In the genomic region with DNA sequence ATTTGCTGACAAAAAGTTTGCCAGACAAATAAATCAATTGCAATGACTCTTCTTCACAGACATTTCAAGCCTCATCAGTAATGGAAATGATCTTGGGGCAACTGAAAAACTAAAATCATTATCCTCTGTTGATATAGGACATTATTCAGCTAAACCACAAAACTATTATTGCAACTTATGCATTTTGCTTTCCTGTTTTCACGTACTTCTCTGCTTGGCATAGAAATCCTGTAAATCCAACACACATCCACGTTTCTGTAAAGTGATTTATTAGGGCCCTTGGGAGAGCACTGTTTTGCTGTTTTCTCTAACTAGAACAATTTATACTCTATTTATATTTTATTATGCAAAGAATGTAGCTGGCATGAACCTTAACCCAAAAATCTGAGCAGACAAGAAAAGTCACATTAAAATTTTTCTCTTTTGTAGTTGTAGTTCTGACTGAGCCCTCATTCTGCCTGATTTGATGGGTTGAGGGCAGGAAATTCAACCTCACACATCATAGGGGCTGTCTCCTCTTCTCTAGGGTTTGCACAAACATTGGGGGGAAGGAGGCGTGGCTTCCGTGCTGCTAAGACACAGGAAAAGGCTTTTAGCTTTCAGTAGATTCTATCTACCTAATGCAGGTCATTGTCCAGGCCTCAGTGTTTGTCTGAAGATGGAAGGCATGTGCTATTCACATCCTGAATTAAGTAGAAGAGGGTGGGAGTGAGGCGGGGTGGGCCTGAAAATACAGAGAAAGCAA, we compare ENCODE assay signal across 10 cellular contexts. TPM values are rescaled to one million over a fixed set of nuclear protein-coding genes. Genes with fewer than 3 reads are reported as not detected.
DNase-seq lines count a peak whose midpoint lies in the region; ATAC-seq, FAIRE-seq and TF ChIP-seq lines count a peak whose summit lies in the region.
"Had no signal": no experiment of that assay in that cellular context is flagged by ENCODE, and none has a peak within 500 bp of the region (broad histone marks: within the 10 kb centered on the region; RNA-seq: fewer than 3 reads in every experiment).

No MANE protein-coding gene starts in this region.

- BruUV-seq in HepG2 (replicated peaks; lab: Mats Ljungman, UMichigan), result no TSS peak
- no TSS peak for BruUV-seq in mammary epithelial cell (replicated peaks; lab: Mats Ljungman, UMichigan)

- in situ Hi-C loops in HepG2 (cut with HindIII; ENCODE audit: extremely low pct_ligation_motif_present, low pct_unique_long_range_greater_than_20kb), result no loop called here
- in situ Hi-C loops in mammary epithelial cell (cut with MboI; ENCODE audit: low sequenced_read_pairs in 2 of 2), result no loop called here

- TF ChIP-seq RAD21 in HepG2 (CRISPR knock-in tag; IDR thresholded peaks at IDR 0.05), result no peak

- dilution Hi-C loops in mammary epithelial cell (cut with HindIII; ENCODE audit: low sequenced_read_pairs), result no loop called here

- no peak for FAIRE-seq in HepG2 (lab: Jason Lieb, UNC)

- H3K27me3 ChIP-seq in right lobe of liver (no peaks in the 10 kb centered on the region), HepG2 (ENCODE audit: control insufficient read depth in 1 of 2, insufficient read depth in 2 of 2, low read length in 2 of 2) (no peaks in the 10 kb centered on the region), mammary epithelial cell (ENCODE audit: insufficient read depth, low read length) (no peaks in the 10 kb centered on the region), tibial artery (no peaks in the 10 kb centered on the region)
- H3K27me3 ChIP-seq: brain microvascular endothelial cell had no signal

- TF ChIP-seq POLR2A in right lobe of liver (IDR thresholded peaks at IDR 0.05) (no peak), HepG2 (IDR thresholded peaks at IDR 0.05; ENCODE audit: insufficient read depth in 1 of 2, low read depth in 2 of 2, low read length in 2 of 2) (no peak)

- CTCF ChIA-PET in HepG2 (lab: Yijun Ruan, JAX; ENCODE audit: low intra/inter-chr PET ratio, low total read pairs), result no interaction called here
- CTCF ChIA-PET in mammary epithelial cell (lab: Charles Lee; ENCODE audit: low non-redundant PET), result no interaction called here

- H3K4me2 ChIP-seq in HepG2 (ENCODE audit: low read depth, low read length), result no peak overlapping the region
- no peak overlapping the region for H3K4me2 ChIP-seq in mammary epithelial cell (ENCODE audit: insufficient read depth, low read depth, low read length)

- H3K4me3 Mint-ChIP-seq in natural killer cell treated with Interleukin-12 subunit alpha and Interleukin-12 subunit beta and Interleukin-15 and Interleukin-18, amount 100 ng/mL, for 72 hours, result peak overlapping the region; percentile 68

- H3K9ac ChIP-seq in HepG2 (ENCODE audit: insufficient read depth, low read depth, low read length), result no peak overlapping the region
- no peak overlapping the region for H3K9ac ChIP-seq in mammary epithelial cell (ENCODE audit: insufficient read depth, low read length)

- H3K36me3 Mint-ChIP-seq in natural killer cell treated with Interleukin-12 subunit alpha and Interleukin-12 subunit beta and Interleukin-15 and Interleukin-18, amount 100 ng/mL, for 72 hours, result no peaks in the 10 kb centered on the region

- peaks cover 33 to 36% of the 10 kb centered on the region in 2 donors for H3K4me1 Mint-ChIP-seq in natural killer cell treated with Interleukin-12 subunit alpha and Interleukin-12 subunit beta and Interleukin-15 and Interleukin-18, amount 100 ng/mL, for 72 hours (ENCODE audit: low read depth in 2 of 2)

- H3K27me3 Mint-ChIP-seq in natural killer cell treated with Interleukin-12 subunit alpha and Interleukin-12 subunit beta and Interleukin-15 and Interleukin-18, amount 100 ng/mL, for 72 hours, result no peaks in the 10 kb centered on the region

- H3K9me3 ChIP-seq in right lobe of liver (no peaks in the 10 kb centered on the region), HepG2 (ENCODE audit: low read length) (no peaks in the 10 kb centered on the region), mammary epithelial cell (replicated peaks; ENCODE audit: insufficient read depth, low read length) (no peaks in the 10 kb centered on the region), tibial artery (no peaks in the 10 kb centered on the region)

- H3K27ac ChIP-seq in right lobe of liver (no peak overlapping the region), HepG2 (ENCODE audit: extremely low read length, insufficient read depth, low read length) (no peak overlapping the region), mammary epithelial cell (ENCODE audit: insufficient read depth, low read depth, low read length) (no peak overlapping the region), tibial artery (no peak overlapping the region)
- H3K27ac ChIP-seq: brain microvascular endothelial cell had no signal

- TF ChIP-seq CTCF in right lobe of liver (IDR thresholded peaks at IDR 0.05) (no peak), HepG2 (CRISPR knock-in tag; IDR thresholded peaks at IDR 0.05) (no peak), mammary epithelial cell (conservative IDR thresholded peaks at IDR 0.05 in 1 of 2, IDR thresholded peaks at IDR 0.05 in 1 of 2; ENCODE audit: extremely low read depth in 1 of 2, insufficient read depth in 1 of 2, low read depth in 1 of 2, low read length in 2 of 2) (no peak), tibial artery (IDR thresholded peaks at IDR 0.05) (no peak)

- DNase-seq in right lobe of liver, result no peak
- no peak for DNase-seq in HepG2 (ENCODE audit: low spot score)
- peak; percentile 79 for DNase-seq in activated effector memory CD4-positive, alpha-beta T cell treated with anti-CD3 and anti-CD28 coated beads, Interleukin-2, amount 50 U/mL, for 16 hours
- peak; percentile 81 for DNase-seq in natural killer cell treated with Interleukin-12 subunit alpha and Interleukin-12 subunit beta and Interleukin-15 and Interleukin-18, amount 100 ng/mL, for 72 hours (ENCODE audit: low spot score)
- DNase-seq in mammary epithelial cell, result no peak
- no peak for DNase-seq in NOMO-1 treated with DMSO at 0.1 percent for 48 hours (lab: John Stamatoyannopoulos, UW; ENCODE audit: unreplicated experiment)
- no peak for DNase-seq in tibial artery

- WGBS in right lobe of liver (ENCODE audit: insufficient coverage, low coverage, low lambda C conversion rate, missing lambda C conversion rate), result 53% methylated on average over 5 of the region's 5 CpGs
- WGBS in HepG2 (ENCODE audit: low lambda C conversion rate), result 37% methylated on average over 5 of the region's 5 CpGs
- WGBS in mammary epithelial cell (ENCODE audit: low coverage, missing lambda C conversion rate), result 75% methylated on average over 5 of the region's 5 CpGs

- H3K36me3 ChIP-seq in right lobe of liver (no peaks in the 10 kb centered on the region), HepG2 (replicated peaks in 1 of 2; ENCODE audit: control insufficient read depth in 1 of 2, insufficient read depth in 2 of 2, low read length in 2 of 2) (no peaks in the 10 kb centered on the region), mammary epithelial cell (ENCODE audit: insufficient read depth, low read length) (no peaks in the 10 kb centered on the region), tibial artery (no peaks in the 10 kb centered on the region)
- H3K36me3 ChIP-seq: brain microvascular endothelial cell had no signal

- ATAC-seq in right lobe of liver, result peak; percentile 42 to 48 (median 44)
- no peak; the same call in 1 of the 3 replicates for ATAC-seq in HepG2
- ATAC-seq in natural killer cell treated with Interleukin-12 subunit alpha and Interleukin-12 subunit beta and Interleukin-15 and Interleukin-18, amount 100 ng/mL, for 72 hours, result peak; percentile 88 to 96
- no peak for ATAC-seq in HG03139 (IDR thresholded peaks at IDR 0.05; ENCODE audit: unreplicated experiment)
- ATAC-seq: left lobe of liver had no signal

- intact Hi-C loops in right lobe of liver (cut with DNase I) (no loop called here), HepG2 (cut with micrococcal nuclease; ENCODE audit: unreplicated experiment) (no loop called here), mammary epithelial cell (cut with micrococcal nuclease) (no loop called here), tibial artery (cut with DNase I; ENCODE audit: low total_unique reads) (no loop called here)

- H3K79me2 ChIP-seq in HepG2 (ENCODE audit: insufficient read depth, low read length), result no peaks in the 10 kb centered on the region
- no peaks in the 10 kb centered on the region for H3K79me2 ChIP-seq in mammary epithelial cell (ENCODE audit: insufficient read depth, low read length)

- no peaks in the 10 kb centered on the region for H3K9me3 Mint-ChIP-seq in natural killer cell treated with Interleukin-12 subunit alpha and Interleukin-12 subunit beta and Interleukin-15 and Interleukin-18, amount 100 ng/mL, for 72 hours

- POLR2A ChIA-PET in HepG2 (lab: Yijun Ruan, JAX), result interaction anchor here (1.1 kb wide), 1 partner anchor 134 kb away, joined by 3 read pairs; no protein-coding TSS in a partner anchor

- H3K27ac Mint-ChIP-seq in natural killer cell treated with Interleukin-12 subunit alpha and Interleukin-12 subunit beta and Interleukin-15 and Interleukin-18, amount 100 ng/mL, for 72 hours, result peak overlapping the region; percentile 60 to 68

- H3K4me1 ChIP-seq in right lobe of liver (peaks cover 0 to 3% (median 0%) of the 10 kb centered on the region in 4 donors), HepG2 (ENCODE audit: insufficient read depth, low read length) (peaks cover 24% of the 10 kb centered on the region), mammary epithelial cell (ENCODE audit: insufficient read depth, low read length) (peaks cover 4% of the 10 kb centered on the region), tibial artery (no peaks in the 10 kb centered on the region)

- H4K20me1 ChIP-seq in HepG2 (ENCODE audit: insufficient read depth, low read length) (no peaks in the 10 kb centered on the region; the same call in 1 of the 2 replicates), mammary epithelial cell (ENCODE audit: insufficient read depth, low read length) (no peaks in the 10 kb centered on the region)

- no peak for TF ChIP-seq EP300 in HepG2 (IDR thresholded peaks at IDR 0.05; ENCODE audit: low read depth in 2 of 2, low read length in 2 of 2)
- TF ChIP-seq EP300 in HepG2 (CRISPR knock-in tag; IDR thresholded peaks at IDR 0.05; ENCODE audit: borderline replicate concordance), result no peak

- H3K4me3 ChIP-seq in right lobe of liver (no peak overlapping the region), HepG2 (replicated peaks in 1 of 3; ENCODE audit: insufficient read depth in 1 of 3, low read depth in 2 of 3, low read length in 3 of 3) (no peak overlapping the region), mammary epithelial cell (replicated peaks in 1 of 3; ENCODE audit: insufficient read depth in 1 of 3, low read depth in 2 of 3, low read length in 3 of 3) (no peak overlapping the region), tibial artery (no peak overlapping the region)

- H2AFZ ChIP-seq in HepG2 (ENCODE audit: low read length), result no peak overlapping the region
- H2AFZ ChIP-seq in mammary epithelial cell (ENCODE audit: low read depth, low read length), result no peak overlapping the region

RNA-seq across cellular contexts. Expression of a gene that starts 11.5 kb away (rescaled TPM):
- total RNA-seq in right lobe of liver (10 to 100 TPM in 4 of 6 experiments, 1 to 10 TPM in 2; 9.6 to 17.7 (median 11.9) TPM), HepG2 (2016; rRNA removed; fragmentation: Illumina TruSeq; extraction: Trizol) (100 and 125 TPM in 2 replicates), mammary epithelial cell (10 to 100 TPM; 40.8 to 52.3 TPM)
- 25.1 and 25.6 TPM in 2 replicates for total RNA-seq in HepG2 (2016; cell fraction: cytosol; rRNA removed; fragmentation: Illumina TruSeq; extraction: Trizol; ENCODE audit: low read depth)
- total RNA-seq in HepG2 (2016; cell fraction: insoluble cytoplasmic fraction; rRNA removed; fragmentation: Illumina TruSeq; extraction: Trizol), result 97.0 and 127 TPM in 2 replicates
- 19.8 and 25.3 TPM in 2 replicates for total RNA-seq in HepG2 (2016; cell fraction: membrane; rRNA removed; fragmentation: Illumina TruSeq; extraction: Trizol)
- 109 and 116 TPM in 2 replicates for total RNA-seq in HepG2 (2016; cell fraction: nucleus; rRNA removed; fragmentation: Illumina TruSeq; extraction: Trizol)
- polyA plus RNA-seq in HepG2 (2011; rRNA removed) (42.2 and 54.7 TPM in 2 replicates), mammary epithelial cell (39.1 TPM)
- 13.5 and 14.0 TPM in 2 replicates for polyA plus RNA-seq in HepG2 (2011; cell fraction: cytosol; rRNA removed)
- polyA plus RNA-seq in HepG2 (2011; cell fraction: nucleus; rRNA removed), result 87.7 and 98.0 TPM in 2 replicates
- polyA plus RNA-seq in HepG2 (2012), result 37.1 and 46.0 TPM in 2 replicates
- polyA plus RNA-seq in HepG2 (2016; cell fraction: cytosol; fragmentation: Illumina TruSeq; extraction: Trizol; ENCODE audit: low read depth), result 2.6 and 2.8 TPM in 2 replicates
- 66.1 and 68.1 TPM in 2 replicates for polyA plus RNA-seq in HepG2 (2016; cell fraction: insoluble cytoplasmic fraction; fragmentation: Illumina TruSeq; extraction: Trizol; ENCODE audit: low read depth)
- 3.8 and 5.3 TPM in 2 replicates for polyA plus RNA-seq in HepG2 (2016; cell fraction: membrane; fragmentation: Illumina TruSeq; extraction: Trizol; ENCODE audit: low read depth)
- polyA plus RNA-seq in HepG2 (2016; cell fraction: nucleus; fragmentation: Illumina TruSeq; extraction: Trizol; ENCODE audit: insufficient read depth, low read depth), result 137 and 147 TPM in 2 replicates
- polyA minus RNA-seq in HepG2 (2011; rRNA and poly(A)+ RNA removed; ENCODE audit: low replicate concordance), result 17.0 and 57.8 TPM in 2 replicates
- 22.0 and 22.8 TPM in 2 replicates for polyA minus RNA-seq in HepG2 (2011; cell fraction: cytosol; rRNA and poly(A)+ RNA removed)
- 112 and 123 TPM in 2 replicates for polyA minus RNA-seq in HepG2 (2011; cell fraction: nucleus; rRNA and poly(A)+ RNA removed)
- total RNA-seq in natural killer cell treated with Interleukin-12 subunit alpha and Interleukin-12 subunit beta and Interleukin-15 and Interleukin-18, amount 100 ng/mL, for 72 hours, result 100 to 1,000 TPM in 1 of 2 donors, 10 to 100 TPM in 1; 77.3 to 111 TPM
- 25.2 TPM for polyA minus RNA-seq in mammary epithelial cell

Comparison
In these comparisons a context has a peak if more than half of its experiments do, and no peak if none do; other contexts are left out.
1. ATAC-seq: peak in right lobe of liver (4 of 4) and natural killer cell treated with Interleukin-12 subunit alpha and Interleukin-12 subunit beta and Interleukin-15 and Interleukin-18, amount 100 ng/mL, for 72 hours (2 of 2); none in HepG2 (single experiment) and HG03139 (single experiment).
2. DNase-seq: peak in activated effector memory CD4-positive, alpha-beta T cell treated with anti-CD3 and anti-CD28 coated beads, Interleukin-2, amount 50 U/mL, for 16 hours (single experiment) and natural killer cell treated with Interleukin-12 subunit alpha and Interleukin-12 subunit beta and Interleukin-15 and Interleukin-18, amount 100 ng/mL, for 72 hours (single experiment); none in right lobe of liver (0 of 3), HepG2 (single experiment), mammary epithelial cell (single experiment), NOMO-1 treated with DMSO at 0.1 percent for 48 hours (single experiment) and tibial artery (0 of 2).